Comparison of ENCODE assay signal across 9 cellular contexts in the genomic region with DNA sequence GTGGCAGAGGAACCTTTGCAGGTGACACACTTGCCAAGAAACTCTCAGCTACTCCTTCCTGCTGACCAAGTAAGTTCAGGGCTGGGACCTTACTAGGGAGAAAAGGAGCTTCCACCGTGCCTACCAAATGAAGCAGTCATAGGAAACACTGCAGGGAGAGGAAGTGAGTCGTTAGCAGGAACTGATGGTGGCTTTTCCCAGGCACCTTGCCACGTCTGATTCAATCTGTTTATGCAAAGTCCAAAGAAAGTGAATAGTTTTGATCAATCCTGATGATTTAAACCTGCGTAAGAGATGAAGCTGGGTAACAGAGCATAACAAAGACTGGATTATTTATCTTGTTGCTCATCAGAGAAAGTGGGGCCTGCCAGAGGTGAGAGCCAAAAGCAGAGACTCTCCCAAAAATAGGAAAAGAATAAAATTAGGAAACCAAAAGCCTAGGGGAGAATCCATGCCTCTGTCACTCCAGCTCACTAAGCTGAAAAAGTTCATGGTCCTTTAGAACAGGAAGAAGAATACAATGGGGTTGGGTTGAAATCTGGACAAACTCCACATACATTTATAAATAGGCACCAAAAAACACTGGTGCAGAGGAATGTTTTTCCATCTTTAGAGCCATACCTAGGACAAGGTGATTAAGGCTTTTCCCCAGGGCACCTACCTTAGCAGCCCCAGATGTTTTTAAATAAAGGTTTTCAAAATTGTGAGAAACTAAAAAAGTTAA. TPM values are rescaled to one million over a fixed set of nuclear protein-coding genes. Genes with fewer than 3 reads are reported as not detected.
DNase-seq lines count a peak whose midpoint lies in the region; ATAC-seq and TF ChIP-seq lines count a peak whose summit lies in the region.
"Had no signal": no experiment of that assay in that cellular context is flagged by ENCODE, and none has a peak within 500 bp of the region (broad histone marks: within the 10 kb centered on the region; RNA-seq: fewer than 3 reads in every experiment).

No MANE protein-coding gene starts in this region.

- peak overlapping the region in 2 of 3 experiments; percentile 10 to 52 for H3K27ac Mint-ChIP-seq in nephron

- H3K4me3 ChIP-seq in BJ (ENCODE audit: low read depth, low read length) (no peak overlapping the region), NB4 (ENCODE audit: low read depth, low read length) (no peak overlapping the region), duodenal mucosa (ENCODE audit: low read depth in 1 of 2, low read length in 2 of 2) (no peak overlapping the region)

- H3K4me3 Mint-ChIP-seq in nephron: no peak overlapping the region
- H3K4me3 Mint-ChIP-seq in activated T-cell treated with anti-CD3 and anti-CD28 coated beads, Interleukin-2, amount 50 U/mL, for 4 hours: no peak overlapping the region

- H3K27ac ChIP-seq in duodenal mucosa (ENCODE audit: low read depth, low read length): peak overlapping the region; percentile 4

- H3K36me3 Mint-ChIP-seq in nephron (ENCODE audit: low read depth): no peaks in the 10 kb centered on the region
- no peaks in the 10 kb centered on the region for H3K36me3 Mint-ChIP-seq in activated T-cell treated with anti-CD3 and anti-CD28 coated beads, Interleukin-2, amount 50 U/mL, for 4 hours (ENCODE audit: insufficient read depth)

- H3K27me3 ChIP-seq in BJ (ENCODE audit: control insufficient read depth, insufficient read depth, low read length) (no peaks in the 10 kb centered on the region), duodenal mucosa (ENCODE audit: control insufficient read depth in 1 of 2, insufficient read depth in 2 of 2, low read length in 2 of 2) (no peaks in the 10 kb centered on the region)

- CTCF ChIA-PET in BJ (lab: Yijun Ruan, JAX): interaction anchor here (2.4 kb wide), 1 partner anchor 68 kb away, joined by 14 read pairs; no protein-coding TSS in a partner anchor

- peaks cover 27% of the 10 kb centered on the region for H3K4me1 Mint-ChIP-seq in nephron
- H3K4me1 Mint-ChIP-seq in activated T-cell treated with anti-CD3 and anti-CD28 coated beads, Interleukin-2, amount 50 U/mL, for 4 hours (ENCODE audit: low read depth): no peaks in the 10 kb centered on the region

- H3K36me3 ChIP-seq in BJ (ENCODE audit: control insufficient read depth, insufficient read depth, low read length): no peaks in the 10 kb centered on the region
- no peaks in the 10 kb centered on the region for H3K36me3 ChIP-seq in duodenal mucosa (ENCODE audit: control insufficient read depth in 1 of 2, insufficient read depth in 2 of 2, low read length in 2 of 2)

- H3K9ac ChIP-seq in duodenal mucosa (ENCODE audit: low read depth in 1 of 2, low read length in 2 of 2): no peak overlapping the region

- DNase-seq in BJ (ENCODE audit: low read depth) (peak; percentile 74), NB4 (ENCODE audit: low read depth) (peak; percentile 48)
- no peak for DNase-seq in activated T-cell treated with anti-CD3 and anti-CD28 coated beads, Interleukin-2, amount 50 U/mL, for 4 hours
- no peak for DNase-seq in activated effector memory CD4-positive, alpha-beta T cell treated with Interleukin-2 at 50 U/mL for 16 hours
- DNase-seq: NCI-H2029 treated with DMSO at 0.1 percent for 48 hours had no signal

- TF ChIP-seq POLR2A in NB4 (IDR thresholded peaks at IDR 0.05; ENCODE audit: extremely low read depth, insufficient read length): no peak

- peaks cover 14 to 29% of the 10 kb centered on the region in 2 donors for H3K4me1 ChIP-seq in duodenal mucosa (ENCODE audit: control insufficient read depth in 1 of 2, insufficient read depth in 2 of 2, low read length in 2 of 2)

- no peak for TF ChIP-seq CTCF in BJ (IDR thresholded peaks at IDR 0.05; ENCODE audit: insufficient read depth, low read depth, low read length)
- no peak for TF ChIP-seq CTCF in NB4 (IDR thresholded peaks at IDR 0.05; ENCODE audit: low read depth, low read length)
- no peak for TF ChIP-seq CTCF in nephron (IDR thresholded peaks at IDR 0.05; ENCODE audit: unreplicated experiment in 3 of 3)

- H3K27me3 Mint-ChIP-seq in nephron (ENCODE audit: low read depth): peaks cover 4% of the 10 kb centered on the region
- H3K27me3 Mint-ChIP-seq in activated T-cell treated with anti-CD3 and anti-CD28 coated beads, Interleukin-2, amount 50 U/mL, for 4 hours (ENCODE audit: low read depth): peaks cover 2% of the 10 kb centered on the region

- no peaks in the 10 kb centered on the region for H3K9me3 ChIP-seq in duodenal mucosa (ENCODE audit: control insufficient read depth in 1 of 2, low read length in 2 of 2)

- H3K9me3 Mint-ChIP-seq in nephron: no peaks in the 10 kb centered on the region
- no peaks in the 10 kb centered on the region for H3K9me3 Mint-ChIP-seq in activated T-cell treated with anti-CD3 and anti-CD28 coated beads, Interleukin-2, amount 50 U/mL, for 4 hours

- POLR2A ChIA-PET in BJ (lab: Charles Lee): interaction anchor here (0.5 kb wide), 1 partner anchor 18 kb away, joined by 4 read pairs; no protein-coding TSS in a partner anchor

- ATAC-seq in GM18520 (IDR thresholded peaks at IDR 0.05; ENCODE audit: unreplicated experiment) (no peak), HG02763 (IDR thresholded peaks at IDR 0.05; ENCODE audit: unreplicated experiment) (no peak)
- ATAC-seq in activated T-cell treated with anti-CD3 and anti-CD28 coated beads, Interleukin-2, amount 50 U/mL, for 4 hours: no peak

RNA-seq across cellular contexts. Expression of a gene that starts 9.3 kb away (rescaled TPM):
- polyA plus RNA-seq in BJ (2011; rRNA removed): 97.7 and 114 TPM in 2 replicates
- polyA minus RNA-seq in BJ (2011; rRNA and poly(A)+ RNA removed): 44.6 and 66.8 TPM in 2 replicates
- 10 to 100 TPM; 54.1 to 58.8 (median 55.7) TPM for total RNA-seq in activated T-cell treated with anti-CD3 and anti-CD28 coated beads, Interleukin-2, amount 50 U/mL, for 4 hours

RNA-seq across cellular contexts. Expression of a gene that starts 34.2 kb away (rescaled TPM):
- 2.4 and 3.1 TPM in 2 replicates for polyA plus RNA-seq in BJ (2011; rRNA removed)
- 0.31 and 0.81 TPM in 2 replicates for polyA minus RNA-seq in BJ (2011; rRNA and poly(A)+ RNA removed)
- total RNA-seq in activated T-cell treated with anti-CD3 and anti-CD28 coated beads, Interleukin-2, amount 50 U/mL, for 4 hours: 1 to 10 TPM; 3.8 to 5.2 (median 4.0) TPM

RNA-seq across cellular contexts. Expression of a gene that starts 47.8 kb away (rescaled TPM):
- polyA plus RNA-seq in BJ (2011; rRNA removed): not detected in 2 replicates
- not detected in 2 replicates for polyA minus RNA-seq in BJ (2011; rRNA and poly(A)+ RNA removed)
- not detected for total RNA-seq in activated T-cell treated with anti-CD3 and anti-CD28 coated beads, Interleukin-2, amount 50 U/mL, for 4 hours

Comparison
In these comparisons a context has a peak if more than half of its experiments do, and no peak if none do; other contexts are left out.
1. DNase-seq: peak in BJ (single experiment) and NB4 (single experiment); none in activated T-cell treated with anti-CD3 and anti-CD28 coated beads, Interleukin-2, amount 50 U/mL, for 4 hours (single experiment) and activated effector memory CD4-positive, alpha-beta T cell treated with Interleukin-2 at 50 U/mL for 16 hours (single experiment).